ENCODE assay signal across 8 cellular contexts in the genomic region with DNA sequence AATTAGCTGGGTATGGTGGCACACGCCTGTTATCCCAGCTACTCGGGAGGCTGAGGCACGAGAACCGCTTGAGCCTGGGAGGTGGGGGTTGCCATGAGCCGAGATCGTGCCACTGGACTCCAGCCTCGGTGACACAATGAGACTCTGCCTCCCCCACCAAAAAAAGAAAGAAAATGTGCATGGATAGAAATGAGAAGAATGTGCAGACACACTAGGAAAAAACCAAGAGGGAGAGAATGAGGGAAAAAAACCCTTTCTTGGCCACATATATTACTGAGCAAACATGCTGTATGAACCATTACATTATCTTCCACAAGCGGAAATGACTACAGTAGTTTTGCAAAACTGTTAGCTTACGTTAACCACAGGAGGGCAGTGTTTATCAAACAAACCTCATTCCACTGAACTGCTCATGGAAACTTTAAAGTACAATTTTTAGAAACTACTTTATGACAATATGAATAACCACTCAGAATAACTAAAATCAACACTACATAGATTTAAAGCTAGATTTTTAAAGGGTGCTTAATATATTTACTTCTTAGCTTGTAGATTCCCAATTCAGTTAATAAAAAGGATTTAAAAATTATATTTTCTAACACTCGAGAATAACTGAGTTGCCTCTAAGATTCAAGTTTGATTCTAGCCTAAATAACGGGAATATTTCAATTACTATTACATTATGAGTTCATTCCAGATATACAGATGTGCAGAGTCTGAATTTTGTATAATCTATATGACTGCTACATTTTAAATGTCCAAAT. TPM values are rescaled to one million over a fixed set of nuclear protein-coding genes. Genes with fewer than 3 reads are reported as not detected.
DNase-seq lines count a peak whose midpoint lies in the region; ATAC-seq, FAIRE-seq and TF ChIP-seq lines count a peak whose summit lies in the region.

No MANE protein-coding gene starts in this region.

- H3F3A ChIP-seq in SU-DHL-6 (ENCODE audit: insufficient read depth): peaks cover 10% of the 10 kb centered on the region; the same call in 1 of the 2 replicates

- H3K9ac ChIP-seq in SU-DHL-6 (ENCODE audit: low read length): no peak overlapping the region
- H3K9ac ChIP-seq in HepG2 (ENCODE audit: insufficient read depth, low read depth, low read length): no peak overlapping the region; the same call in 1 of the 2 replicates

- H3K9me2 ChIP-seq in SU-DHL-6 (replicated peaks; ENCODE audit: insufficient read depth, low read length): no peaks in the 10 kb centered on the region

- CTCF ChIA-PET in HepG2 (lab: Yijun Ruan, JAX; ENCODE audit: low intra/inter-chr PET ratio, low total read pairs): interaction anchor here (0.8 to 2.1 kb wide), 4 partner anchors 87 to 105 kb away, joined by 3 to 12 read pairs (median 8); no protein-coding TSS in a partner anchor

- TF ChIP-seq RAD21 in HepG2 (CRISPR knock-in tag; IDR thresholded peaks at IDR 0.05): peak; percentile 85

- H3K79me2 ChIP-seq in SU-DHL-6 (ENCODE audit: insufficient read depth, low read length): peaks cover 45% of the 10 kb centered on the region
- H3K79me2 ChIP-seq in HepG2 (ENCODE audit: insufficient read depth, low read length): peaks cover 65% of the 10 kb centered on the region

- ATAC-seq in GM21723 (IDR thresholded peaks at IDR 0.05; ENCODE audit: unreplicated experiment): peak; percentile 84
- peak; percentile 92 for ATAC-seq in HepG2

- H3K36me3 ChIP-seq in SU-DHL-6 (ENCODE audit: low read length): no peaks in the 10 kb centered on the region
- H3K36me3 ChIP-seq in HepG2 (replicated peaks in 1 of 2; ENCODE audit: control insufficient read depth in 1 of 2, insufficient read depth in 2 of 2, low read length in 2 of 2): peaks cover 2 to 15% of the 10 kb centered on the region in 2 experiments; a peak in 3 of 5 replicates

- POLR2A ChIA-PET in HepG2 (lab: Yijun Ruan, JAX): interaction anchor here (1.4 to 5.3 kb wide), 2 partner anchors 27 to 494 kb away, joined by 3 to 28 read pairs; a partner anchor contains a TSS

- peaks cover 21% of the 10 kb centered on the region for H3K4me1 ChIP-seq in HepG2 (ENCODE audit: insufficient read depth, low read length)

- no TSS peak for BruUV-seq in HepG2 (replicated peaks; lab: Mats Ljungman, UMichigan)

- 43% methylated on average over 11 of the region's 11 CpGs for WGBS in HepG2 (ENCODE audit: low lambda C conversion rate)

- peak overlapping the region; percentile 35; the same call in 1 of the 2 replicates for H3K27ac ChIP-seq in SU-DHL-6 (ENCODE audit: low read depth, low read length)
- H3K27ac ChIP-seq in HepG2 (ENCODE audit: extremely low read length, insufficient read depth, low read length): peak overlapping the region; percentile 50

- H3K4me3 ChIP-seq in SU-DHL-6 (ENCODE audit: insufficient read depth, low read length, poor library complexity, severe bottlenecking): no peak overlapping the region
- H3K4me3 ChIP-seq in HepG2 (replicated peaks in 1 of 3; ENCODE audit: insufficient read depth in 1 of 3, low read depth in 2 of 3, low read length in 3 of 3): no peak overlapping the region; a peak in 1 of 6 replicates

- H3K4me2 ChIP-seq in SU-DHL-6 (ENCODE audit: low read depth, low read length, poor library complexity, severe bottlenecking): peak overlapping the region; percentile 34
- peak overlapping the region; percentile 53 for H3K4me2 ChIP-seq in HepG2 (ENCODE audit: low read depth, low read length)

- peak; percentile 76 for FAIRE-seq in HepG2 (lab: Jason Lieb, UNC)

- no peak for TF ChIP-seq POLR2A in HepG2 (IDR thresholded peaks at IDR 0.05; ENCODE audit: insufficient read depth in 1 of 2, low read depth in 2 of 2, low read length in 2 of 2)

- H4K20me1 ChIP-seq in SU-DHL-6 (ENCODE audit: low read depth, low read length): peaks cover 9% of the 10 kb centered on the region
- no peaks in the 10 kb centered on the region for H4K20me1 ChIP-seq in HepG2 (ENCODE audit: insufficient read depth, low read length)

- TF ChIP-seq EP300 in HepG2 (IDR thresholded peaks at IDR 0.05; ENCODE audit: low read depth in 2 of 2, low read length in 2 of 2) (peak in 1 of 2 experiments; percentile 35; a peak in 1 of 4 replicates), HepG2 (CRISPR knock-in tag; IDR thresholded peaks at IDR 0.05; ENCODE audit: borderline replicate concordance) (0 out of 2 replicates have a peak, but pooled peaks have one; percentile 15)

- no peaks in the 10 kb centered on the region for H3K27me3 ChIP-seq in SU-DHL-6 (ENCODE audit: low read length)
- H3K27me3 ChIP-seq in HepG2 (ENCODE audit: control insufficient read depth in 1 of 2, insufficient read depth in 2 of 2, low read length in 2 of 2): no peaks in the 10 kb centered on the region

- peak; percentile 17 to 60 for DNase-seq in NCI-H2081 (lab: John Stamatoyannopoulos, UW)
- no peak for DNase-seq in NCI-H2081 treated with DMSO at 0.1 percent for 48 hours (lab: John Stamatoyannopoulos, UW)
- DNase-seq in Kasumi-1 (lab: John Stamatoyannopoulos, UW): peak; percentile 92 to 94
- DNase-seq in cerebellar cortex (ENCODE audit: low spot score): peak; percentile 67
- DNase-seq in HepG2 (ENCODE audit: low spot score): peak; percentile 86
- peak; percentile 3 for DNase-seq in stimulated activated naive CD4-positive, alpha-beta T cell treated with Interleukin-2 at 50 U/mL for 16 hours (lab: John Stamatoyannopoulos, UW)

- H3K9me3 ChIP-seq in SU-DHL-6 (ENCODE audit: insufficient read depth, low read length): no peaks in the 10 kb centered on the region
- H3K9me3 ChIP-seq in HepG2 (ENCODE audit: low read length): no peaks in the 10 kb centered on the region

- intact Hi-C loops in HepG2 (cut with micrococcal nuclease; ENCODE audit: unreplicated experiment): loop anchor here (1.0 to 2.0 kb wide), 2 partner anchors 99 to 293 kb away; no protein-coding TSS in a partner anchor

- in situ Hi-C loops in HepG2 (cut with HindIII; ENCODE audit: extremely low pct_ligation_motif_present, low pct_unique_long_range_greater_than_20kb): loop anchor here (10.0 kb wide), 1 partner anchor 293 kb away; no protein-coding TSS in a partner anchor

- TF ChIP-seq CTCF in SU-DHL-6 (IDR thresholded peaks at IDR 0.05; ENCODE audit: insufficient read depth, low read length, poor library complexity, severe bottlenecking): peak; percentile 56
- TF ChIP-seq CTCF in HepG2 (CRISPR knock-in tag; IDR thresholded peaks at IDR 0.05): peak; percentile 87

- H2AFZ ChIP-seq in SU-DHL-6 (ENCODE audit: low read depth, low read length, severe bottlenecking) (no peak overlapping the region), HepG2 (ENCODE audit: low read length) (no peak overlapping the region)

TF ChIP-seq in HepG2, 621 proteins besides CTCF, POLR2A, EP300 and RAD21 (continues in another document):
- no peak for TF ChIP-seq ZNF10 (CRISPR knock-in tag; IDR thresholded peaks at IDR 0.05; ENCODE audit: borderline replicate concordance, low read depth)
- no peak for TF ChIP-seq ZNF441 (CRISPR knock-in tag; IDR thresholded peaks at IDR 0.05; ENCODE audit: borderline replicate concordance)
- TF ChIP-seq CREB1 (IDR thresholded peaks at IDR 0.05): no peak
- TF ChIP-seq CREB1 (CRISPR knock-in tag; IDR thresholded peaks at IDR 0.05): no peak
- 0 out of 2 replicates have a peak, but pooled peaks have one; percentile 20 for TF ChIP-seq FOXO1 (CRISPR knock-in tag; IDR thresholded peaks at IDR 0.05)
- TF ChIP-seq IKZF1 (IDR thresholded peaks at IDR 0.05): no peak
- TF ChIP-seq MIER2 (CRISPR knock-in tag; IDR thresholded peaks at IDR 0.05): peak; percentile 22; the same call in 1 of the 2 replicates
- no peak for TF ChIP-seq SOX13 (IDR thresholded peaks at IDR 0.05)
- TF ChIP-seq SOX13 (CRISPR knock-in tag; conservative IDR thresholded peaks at IDR 0.05 in 1 of 2, IDR thresholded peaks at IDR 0.05 in 1 of 2): peak in 1 of 2 experiments; percentile 41; a peak in 1 of 4 replicates
- TF ChIP-seq KLF9 (CRISPR knock-in tag; IDR thresholded peaks at IDR 0.05; ENCODE audit: low read depth): no peak
- no peak for TF ChIP-seq NCOA5 (CRISPR knock-in tag; IDR thresholded peaks at IDR 0.05)
- peak; percentile 74; the same call in 1 of the 2 replicates for TF ChIP-seq KDM3A (CRISPR knock-in tag; IDR thresholded peaks at IDR 0.05; ENCODE audit: low read depth)
- TF ChIP-seq ZNF354B (CRISPR knock-in tag; IDR thresholded peaks at IDR 0.05): 0 out of 2 replicates have a peak, but pooled peaks have one; percentile 78
- TF ChIP-seq HNF4A (CRISPR knock-in tag; IDR thresholded peaks at IDR 0.05): no peak
- TF ChIP-seq ZNF205 (CRISPR knock-in tag; IDR thresholded peaks at IDR 0.05): no peak

RNA-seq across cellular contexts. Expression of a gene that starts 26.4 kb away (rescaled TPM):
- 12.1 and 20.6 TPM in 2 replicates for total RNA-seq in HepG2 (2016; rRNA removed; fragmentation: Illumina TruSeq; extraction: Trizol)
- 10.5 and 13.0 TPM in 2 replicates for total RNA-seq in HepG2 (2016; cell fraction: cytosol; rRNA removed; fragmentation: Illumina TruSeq; extraction: Trizol; ENCODE audit: low read depth)
- total RNA-seq in HepG2 (2016; cell fraction: insoluble cytoplasmic fraction; rRNA removed; fragmentation: Illumina TruSeq; extraction: Trizol): 11.7 and 17.6 TPM in 2 replicates
- total RNA-seq in HepG2 (2016; cell fraction: membrane; rRNA removed; fragmentation: Illumina TruSeq; extraction: Trizol): 6.6 and 10.3 TPM in 2 replicates
- total RNA-seq in HepG2 (2016; cell fraction: nucleus; rRNA removed; fragmentation: Illumina TruSeq; extraction: Trizol): 17.4 and 19.6 TPM in 2 replicates
- 15.3 and 19.2 TPM in 2 replicates for polyA plus RNA-seq in HepG2 (2011; rRNA removed)
- 9.0 and 11.6 TPM in 2 replicates for polyA plus RNA-seq in HepG2 (2011; cell fraction: cytosol; rRNA removed)
- 13.3 and 14.0 TPM in 2 replicates for polyA plus RNA-seq in HepG2 (2011; cell fraction: nucleus; rRNA removed)
- polyA plus RNA-seq in HepG2 (2012): 14.6 and 15.3 TPM in 2 replicates
- 0.40 and 0.42 TPM in 2 replicates for polyA plus RNA-seq in HepG2 (2016; cell fraction: cytosol; fragmentation: Illumina TruSeq; extraction: Trizol; ENCODE audit: low read depth)
- 12.3 and 15.6 TPM in 2 replicates for polyA plus RNA-seq in HepG2 (2016; cell fraction: insoluble cytoplasmic fraction; fragmentation: Illumina TruSeq; extraction: Trizol; ENCODE audit: low read depth)
- polyA plus RNA-seq in HepG2 (2016; cell fraction: membrane; fragmentation: Illumina TruSeq; extraction: Trizol; ENCODE audit: low read depth): 1.3 and 1.6 TPM in 2 replicates
- polyA plus RNA-seq in HepG2 (2016; cell fraction: nucleus; fragmentation: Illumina TruSeq; extraction: Trizol; ENCODE audit: insufficient read depth, low read depth): 17.3 and 20.1 TPM in 2 replicates
- polyA minus RNA-seq in HepG2 (2011; rRNA and poly(A)+ RNA removed; ENCODE audit: low replicate concordance): 21.4 and 25.2 TPM in 2 replicates
- 22.2 and 26.1 TPM in 2 replicates for polyA minus RNA-seq in HepG2 (2011; cell fraction: cytosol; rRNA and poly(A)+ RNA removed)
- polyA minus RNA-seq in HepG2 (2011; cell fraction: nucleus; rRNA and poly(A)+ RNA removed): 39.1 and 42.6 TPM in 2 replicates
